1 cellular context compared by ENCODE assay signal in genomic region chr1:154936416-154937050, GRCh38.
TF ChIP-seq lines count a peak whose summit lies in the region.

PMVK (minus strand) TSS chr1:154936719; CDS start chr1:154936685, 34 bp downstream.

TF ChIP-seq in HepG2, 621 proteins besides CTCF, POLR2A, EP300 and RAD21 (continued from another document and continues in another):
- no peak for TF ChIP-seq STAT6 (CRISPR knock-in tag; IDR thresholded peaks at IDR 0.05; ENCODE audit: borderline replicate concordance)
- no peak for TF ChIP-seq KDM6A (CRISPR knock-in tag; IDR thresholded peaks at IDR 0.05; ENCODE audit: low read depth)
- peak; percentile 98 for TF ChIP-seq SNAPC2 (CRISPR knock-in tag; IDR thresholded peaks at IDR 0.05)
- TF ChIP-seq, protein P1, sequence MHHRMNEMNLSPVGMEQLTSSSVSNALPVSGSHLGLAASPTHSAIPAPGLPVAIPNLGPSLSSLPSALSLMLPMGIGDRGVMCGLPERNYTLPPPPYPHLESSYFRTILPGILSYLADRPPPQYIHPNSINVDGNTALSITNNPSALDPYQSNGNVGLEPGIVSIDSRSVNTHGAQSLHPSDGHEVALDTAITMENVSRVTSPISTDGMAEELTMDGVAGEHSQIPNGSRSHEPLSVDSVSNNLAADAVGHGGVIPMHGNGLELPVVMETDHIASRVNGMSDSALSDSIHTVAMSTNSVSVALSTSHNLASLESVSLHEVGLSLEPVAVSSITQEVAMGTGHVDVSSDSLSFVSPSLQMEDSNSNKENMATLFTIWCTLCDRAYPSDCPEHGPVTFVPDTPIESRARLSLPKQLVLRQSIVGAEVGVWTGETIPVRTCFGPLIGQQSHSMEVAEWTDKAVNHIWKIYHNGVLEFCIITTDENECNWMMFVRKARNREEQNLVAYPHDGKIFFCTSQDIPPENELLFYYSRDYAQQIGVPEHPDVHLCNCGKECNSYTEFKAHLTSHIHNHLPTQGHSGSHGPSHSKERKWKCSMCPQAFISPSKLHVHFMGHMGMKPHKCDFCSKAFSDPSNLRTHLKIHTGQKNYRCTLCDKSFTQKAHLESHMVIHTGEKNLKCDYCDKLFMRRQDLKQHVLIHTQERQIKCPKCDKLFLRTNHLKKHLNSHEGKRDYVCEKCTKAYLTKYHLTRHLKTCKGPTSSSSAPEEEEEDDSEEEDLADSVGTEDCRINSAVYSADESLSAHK (CRISPR knock-in tag; IDR thresholded peaks at IDR 0.05; ENCODE audit: borderline replicate concordance) = peak; percentile 85; the same call in 1 of the 2 replicates
- TF ChIP-seq KMT2B (CRISPR knock-in tag; IDR thresholded peaks at IDR 0.05) = peak; percentile 83; the same call in 1 of the 2 replicates
- TF ChIP-seq, protein P2, sequence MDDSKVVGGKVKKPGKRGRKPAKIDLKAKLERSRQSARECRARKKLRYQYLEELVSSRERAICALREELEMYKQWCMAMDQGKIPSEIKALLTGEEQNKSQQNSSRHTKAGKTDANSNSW (CRISPR knock-in tag; IDR thresholded peaks at IDR 0.05; ENCODE audit: borderline replicate concordance) = peak; percentile 92; the same call in 1 of the 2 replicates
- peak; percentile 90 for TF ChIP-seq BRCA1 (CRISPR knock-in tag; IDR thresholded peaks at IDR 0.05)
- peak; percentile 100 for TF ChIP-seq ZNF879 (CRISPR knock-in tag; IDR thresholded peaks at IDR 0.05)
- peak; percentile 66 for TF ChIP-seq FOSL2 (CRISPR knock-in tag; IDR thresholded peaks at IDR 0.05)
- TF ChIP-seq ZNF17 (CRISPR knock-in tag; IDR thresholded peaks at IDR 0.05) = peak; percentile 98
- peak; percentile 87 for TF ChIP-seq HIC2 (CRISPR knock-in tag; IDR thresholded peaks at IDR 0.05; ENCODE audit: low read depth)
- TF ChIP-seq CREB1 (IDR thresholded peaks at IDR 0.05) = no peak; the same call in 1 of the 2 replicates
- no peak for TF ChIP-seq CREB1 (CRISPR knock-in tag; IDR thresholded peaks at IDR 0.05)
- TF ChIP-seq PHB2 (IDR thresholded peaks at IDR 0.05; ENCODE audit: partially characterized antibody) = no peak
- TF ChIP-seq ZNF18 (CRISPR knock-in tag; IDR thresholded peaks at IDR 0.05; ENCODE audit: insufficient replicate concordance) = peak; percentile 96
- peak; percentile 98 for TF ChIP-seq ZNF468 (CRISPR knock-in tag; IDR thresholded peaks at IDR 0.05)
- peak; percentile 96 for TF ChIP-seq ZNF615 (CRISPR knock-in tag; IDR thresholded peaks at IDR 0.05; ENCODE audit: borderline replicate concordance)
- TF ChIP-seq GATAD2A (CRISPR knock-in tag; IDR thresholded peaks at IDR 0.05) = peak; percentile 82
- no peak for TF ChIP-seq CEBPZ (IDR thresholded peaks at IDR 0.05; ENCODE audit: low read length)
- TF ChIP-seq CHD4 (IDR thresholded peaks at IDR 0.05; ENCODE audit: borderline replicate concordance, low read length) = no peak
- no peak; the same call in 1 of the 2 replicates for TF ChIP-seq ZC3H4 (CRISPR knock-in tag; IDR thresholded peaks at IDR 0.05; ENCODE audit: borderline replicate concordance)
- TF ChIP-seq, protein P3, sequence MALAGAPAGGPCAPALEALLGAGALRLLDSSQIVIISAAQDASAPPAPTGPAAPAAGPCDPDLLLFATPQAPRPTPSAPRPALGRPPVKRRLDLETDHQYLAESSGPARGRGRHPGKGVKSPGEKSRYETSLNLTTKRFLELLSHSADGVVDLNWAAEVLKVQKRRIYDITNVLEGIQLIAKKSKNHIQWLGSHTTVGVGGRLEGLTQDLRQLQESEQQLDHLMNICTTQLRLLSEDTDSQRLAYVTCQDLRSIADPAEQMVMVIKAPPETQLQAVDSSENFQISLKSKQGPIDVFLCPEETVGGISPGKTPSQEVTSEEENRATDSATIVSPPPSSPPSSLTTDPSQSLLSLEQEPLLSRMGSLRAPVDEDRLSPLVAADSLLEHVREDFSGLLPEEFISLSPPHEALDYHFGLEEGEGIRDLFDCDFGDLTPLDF (CRISPR knock-in tag; IDR thresholded peaks at IDR 0.05) = peak; percentile 74; the same call in 1 of the 2 replicates
- no peak for TF ChIP-seq SCMH1 (CRISPR knock-in tag; IDR thresholded peaks at IDR 0.05; ENCODE audit: borderline replicate concordance)
- TF ChIP-seq, protein P4, sequence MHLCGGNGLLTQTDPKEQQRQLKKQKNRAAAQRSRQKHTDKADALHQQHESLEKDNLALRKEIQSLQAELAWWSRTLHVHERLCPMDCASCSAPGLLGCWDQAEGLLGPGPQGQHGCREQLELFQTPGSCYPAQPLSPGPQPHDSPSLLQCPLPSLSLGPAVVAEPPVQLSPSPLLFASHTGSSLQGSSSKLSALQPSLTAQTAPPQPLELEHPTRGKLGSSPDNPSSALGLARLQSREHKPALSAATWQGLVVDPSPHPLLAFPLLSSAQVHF (CRISPR knock-in tag; IDR thresholded peaks at IDR 0.05) = peak; percentile 99
- TF ChIP-seq ZNF770 (CRISPR knock-in tag; IDR thresholded peaks at IDR 0.05) = peak; percentile 67; the same call in 1 of the 2 replicates
- TF ChIP-seq ESRRA (CRISPR knock-in tag; IDR thresholded peaks at IDR 0.05; ENCODE audit: low read depth) = peak; percentile 90
- TF ChIP-seq CBX1 (IDR thresholded peaks at IDR 0.05; ENCODE audit: low read depth) = peak; percentile 90
- TF ChIP-seq ZNF136 (CRISPR knock-in tag; IDR thresholded peaks at IDR 0.05; ENCODE audit: low read depth) = peak; percentile 97; the same call in 1 of the 2 replicates
- peak; percentile 100 for TF ChIP-seq ZNF782 (CRISPR knock-in tag; IDR thresholded peaks at IDR 0.05; ENCODE audit: borderline replicate concordance)
- TF ChIP-seq PAF1 (CRISPR knock-in tag; IDR thresholded peaks at IDR 0.05) = no peak
- TF ChIP-seq, protein P5, sequence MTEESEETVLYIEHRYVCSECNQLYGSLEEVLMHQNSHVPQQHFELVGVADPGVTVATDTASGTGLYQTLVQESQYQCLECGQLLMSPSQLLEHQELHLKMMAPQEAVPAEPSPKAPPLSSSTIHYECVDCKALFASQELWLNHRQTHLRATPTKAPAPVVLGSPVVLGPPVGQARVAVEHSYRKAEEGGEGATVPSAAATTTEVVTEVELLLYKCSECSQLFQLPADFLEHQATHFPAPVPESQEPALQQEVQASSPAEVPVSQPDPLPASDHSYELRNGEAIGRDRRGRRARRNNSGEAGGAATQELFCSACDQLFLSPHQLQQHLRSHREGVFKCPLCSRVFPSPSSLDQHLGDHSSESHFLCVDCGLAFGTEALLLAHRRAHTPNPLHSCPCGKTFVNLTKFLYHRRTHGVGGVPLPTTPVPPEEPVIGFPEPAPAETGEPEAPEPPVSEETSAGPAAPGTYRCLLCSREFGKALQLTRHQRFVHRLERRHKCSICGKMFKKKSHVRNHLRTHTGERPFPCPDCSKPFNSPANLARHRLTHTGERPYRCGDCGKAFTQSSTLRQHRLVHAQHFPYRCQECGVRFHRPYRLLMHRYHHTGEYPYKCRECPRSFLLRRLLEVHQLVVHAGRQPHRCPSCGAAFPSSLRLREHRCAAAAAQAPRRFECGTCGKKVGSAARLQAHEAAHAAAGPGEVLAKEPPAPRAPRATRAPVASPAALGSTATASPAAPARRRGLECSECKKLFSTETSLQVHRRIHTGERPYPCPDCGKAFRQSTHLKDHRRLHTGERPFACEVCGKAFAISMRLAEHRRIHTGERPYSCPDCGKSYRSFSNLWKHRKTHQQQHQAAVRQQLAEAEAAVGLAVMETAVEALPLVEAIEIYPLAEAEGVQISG (CRISPR knock-in tag; IDR thresholded peaks at IDR 0.05) = peak; percentile 89
- no peak; the same call in 1 of the 2 replicates for TF ChIP-seq TCF7 (IDR thresholded peaks at IDR 0.05; ENCODE audit: low read depth)
- 0 out of 2 replicates have a peak, but pooled peaks have one; percentile 69 for TF ChIP-seq FOXM1 (CRISPR knock-in tag; IDR thresholded peaks at IDR 0.05)
- TF ChIP-seq ZBTB34 (CRISPR knock-in tag; IDR thresholded peaks at IDR 0.05) = peak; percentile 95
- peak; percentile 51; the same call in 1 of the 2 replicates for TF ChIP-seq HMG20A (CRISPR knock-in tag; IDR thresholded peaks at IDR 0.05; ENCODE audit: borderline replicate concordance)
- peak; percentile 78 for TF ChIP-seq ZSCAN25 (CRISPR knock-in tag; IDR thresholded peaks at IDR 0.05)
- TF ChIP-seq SP1 (IDR thresholded peaks at IDR 0.05) = no peak
- TF ChIP-seq SP1 (CRISPR knock-in tag; IDR thresholded peaks at IDR 0.05) = peak; percentile 9; the same call in 1 of the 2 replicates
